Comparison of ENCODE assay signal across 7 cellular contexts in genomic region chr12:80778005-80778541, GRCh38.
DNase-seq lines count a peak whose midpoint lies in the region; ATAC-seq and TF ChIP-seq lines count a peak whose summit lies in the region.

No MANE protein-coding gene starts in this region.

- H3K36me3 ChIP-seq in left lung = no peaks in the 10 kb centered on the region
- H3K36me3 ChIP-seq in transverse colon = no peaks in the 10 kb centered on the region

- WGBS in transverse colon (ENCODE audit: low coverage in 1 of 2), 2 donors = 52 to 53% methylated on average over 3 of the region's 3 CpGs

- peak; percentile 97 for ATAC-seq in GM19452 (IDR thresholded peaks at IDR 0.05; ENCODE audit: unreplicated experiment)
- ATAC-seq in HG03432 (IDR thresholded peaks at IDR 0.05; ENCODE audit: unreplicated experiment) = peak; percentile 97
- ATAC-seq in left lung = peak; percentile 92

- H3K4me1 ChIP-seq in left lung (no peaks in the 10 kb centered on the region), transverse colon (peaks cover 5 to 12% (median 8%) of the 10 kb centered on the region in 4 donors)

- H3K27ac ChIP-seq in left lung = peak overlapping the region; percentile 48 to 50
- peak overlapping the region in 3 of 4 donors; percentile 3 to 47 (median 15) for H3K27ac ChIP-seq in transverse colon

- H3K9me3 ChIP-seq in left lung (no peaks in the 10 kb centered on the region), transverse colon (no peaks in the 10 kb centered on the region)

- TF ChIP-seq EP300 in transverse colon (IDR thresholded peaks at IDR 0.05; ENCODE audit: low read depth) = no peak

- H3K4me3 ChIP-seq in left lung (no peak overlapping the region), transverse colon (no peak overlapping the region)

- in situ Hi-C loops in transverse colon (cut with MboI; ENCODE audit: low pct_ligation_motif_present in 1 of 4, low pct_unique_long_range_greater_than_20kb in 1 of 4, low sequenced_read_pairs in 3 of 4) = no loop called here

- DNase-seq in GF-D8 (lab: John Stamatoyannopoulos, UW) = peak; percentile 27
- DNase-seq in NCI-H446 treated with DMSO at 0.1 percent for 48 hours (lab: John Stamatoyannopoulos, UW) = peak; percentile 97
- DNase-seq in brain pericyte (ENCODE audit: low read depth, low spot score) = peak; percentile 87
- DNase-seq in left lung = peak in 1 of 2 donors; percentile 53
- DNase-seq in transverse colon = peak; percentile 39

- intact Hi-C loops in left lung (cut with DNase I) = no loop called here
- intact Hi-C loops in transverse colon (cut with DNase I; ENCODE audit: low total_unique reads) = no loop called here

- TF ChIP-seq POLR2A in transverse colon (IDR thresholded peaks at IDR 0.05) = no peak

- no peak for TF ChIP-seq CTCF in left lung (IDR thresholded peaks at IDR 0.05)
- no peak for TF ChIP-seq CTCF in transverse colon (IDR thresholded peaks at IDR 0.05)

- H3K27me3 ChIP-seq in left lung (no peaks in the 10 kb centered on the region), transverse colon (no peaks in the 10 kb centered on the region)
